25 cellular contexts compared by ENCODE assay signal in genomic region chr1:65751961-65752360, GRCh38.
"Had no signal": no experiment of that assay in that cellular context is flagged by ENCODE, and none has a peak within 500 bp of the region (broad histone marks: within the 10 kb centered on the region; RNA-seq: fewer than 3 reads in every experiment).

No MANE protein-coding gene starts in this region.

- DNase-seq: activated B cell treated with CpG ODN at 0.5 μM for 24 hours; activated CD4-positive, alpha-beta T cell treated with anti-CD3 and anti-CD28 coated beads for 4 hours; activated CD4-positive, alpha-beta T cell treated with anti-CD3 and anti-CD28 coated beads, Interleukin-2, amount 50 U/mL, for 48 hours; activated CD8-positive, alpha-beta memory T cell treated with anti-CD3 and anti-CD28 coated beads for 24 hours; activated effector memory CD4-positive, alpha-beta T cell treated with anti-CD3 and anti-CD28 coated beads, Interleukin-2, amount 50 U/mL, for 16 hours; activated naive CD4-positive, alpha-beta T cell treated with anti-CD3 and anti-CD28 coated beads for 36 hours; activated naive CD8-positive, alpha-beta T cell treated with anti-CD3 and anti-CD28 coated beads for 36 hours; adrenal gland; aorta; central memory CD4-positive, alpha-beta T cell; endodermal cell; kidney glomerular epithelial cell; left lung; mucosa of descending colon; nephron progenitor cell; right lobe of liver; stimulated activated CD4-positive, alpha-beta T cell treated with anti-CD3 and anti-CD28 coated beads, Interleukin-2, amount 100 ng/mL, for 48 hours; trophoblast cell; uterus had no signal

- H3K4me1 ChIP-seq: adrenal gland, left lung, uterus had no signal

- H3K27ac ChIP-seq: adrenal gland, esophagus muscularis mucosa, left lung, neutrophil, right lobe of liver, thoracic aorta, uterus had no signal

- H3K36me3 Mint-ChIP-seq: activated naive CD8-positive, alpha-beta T cell treated with anti-CD3 and anti-CD28 coated beads for 36 hours; brain had no signal

- H3K4me3 ChIP-seq: adrenal gland, esophagus muscularis mucosa, left lung, lung, mucosa of descending colon, right lobe of liver, thoracic aorta, uterus had no signal

- H3K27me3 ChIP-seq: adrenal gland, esophagus muscularis mucosa, left lung, neutrophil, right lobe of liver, uterus had no signal

- H3K27me3 Mint-ChIP-seq: activated B cell treated with CpG ODN at 0.5 μM for 24 hours, brain had no signal

- H3K4me1 Mint-ChIP-seq: activated B cell treated with CpG ODN at 0.5 μM for 24 hours; activated naive CD8-positive, alpha-beta T cell treated with anti-CD3 and anti-CD28 coated beads for 36 hours; brain; endodermal cell; nephron progenitor cell had no signal

- H3K9me3 Mint-ChIP-seq: activated B cell treated with CpG ODN at 0.5 μM for 24 hours; activated naive CD4-positive, alpha-beta T cell treated with anti-CD3 and anti-CD28 coated beads for 36 hours; activated naive CD8-positive, alpha-beta T cell treated with anti-CD3 and anti-CD28 coated beads for 36 hours; brain; endodermal cell; nephron progenitor cell; stimulated activated naive CD8-positive, alpha-beta T cell treated with anti-CD3 and anti-CD28 coated beads, Interleukin-15, Interleukin-2, amounts not matched to agents 100 ng/mL and 50 ng/mL, for 24 hours had no signal

- H3K9me3 ChIP-seq: adrenal gland, esophagus muscularis mucosa, left lung, mucosa of descending colon, neutrophil, right lobe of liver, thoracic aorta, uterus had no signal

- H3K36me3 ChIP-seq: adrenal gland, esophagus muscularis mucosa, left lung, neutrophil, right lobe of liver, thoracic aorta, uterus had no signal

- ATAC-seq: left lung, mucosa of descending colon had no signal

- H3K27ac Mint-ChIP-seq: activated B cell treated with CpG ODN at 0.5 μM for 24 hours; activated naive CD4-positive, alpha-beta T cell treated with anti-CD3 and anti-CD28 coated beads for 36 hours; activated naive CD8-positive, alpha-beta T cell treated with anti-CD3 and anti-CD28 coated beads for 36 hours; endodermal cell; nephron progenitor cell; stimulated activated naive CD8-positive, alpha-beta T cell treated with anti-CD3 and anti-CD28 coated beads, Interleukin-15, Interleukin-2, amounts not matched to agents 100 ng/mL and 50 ng/mL, for 24 hours had no signal

- H3K4me3 Mint-ChIP-seq: activated B cell treated with CpG ODN at 0.5 μM for 24 hours; activated naive CD4-positive, alpha-beta T cell treated with anti-CD3 and anti-CD28 coated beads for 36 hours; activated naive CD8-positive, alpha-beta T cell treated with anti-CD3 and anti-CD28 coated beads for 36 hours; brain; endodermal cell; nephron progenitor cell; stimulated activated naive CD8-positive, alpha-beta T cell treated with anti-CD3 and anti-CD28 coated beads, Interleukin-15, Interleukin-2, amounts not matched to agents 100 ng/mL and 50 ng/mL, for 24 hours had no signal
